9 cellular contexts compared by ENCODE assay signal in the genomic region with DNA sequence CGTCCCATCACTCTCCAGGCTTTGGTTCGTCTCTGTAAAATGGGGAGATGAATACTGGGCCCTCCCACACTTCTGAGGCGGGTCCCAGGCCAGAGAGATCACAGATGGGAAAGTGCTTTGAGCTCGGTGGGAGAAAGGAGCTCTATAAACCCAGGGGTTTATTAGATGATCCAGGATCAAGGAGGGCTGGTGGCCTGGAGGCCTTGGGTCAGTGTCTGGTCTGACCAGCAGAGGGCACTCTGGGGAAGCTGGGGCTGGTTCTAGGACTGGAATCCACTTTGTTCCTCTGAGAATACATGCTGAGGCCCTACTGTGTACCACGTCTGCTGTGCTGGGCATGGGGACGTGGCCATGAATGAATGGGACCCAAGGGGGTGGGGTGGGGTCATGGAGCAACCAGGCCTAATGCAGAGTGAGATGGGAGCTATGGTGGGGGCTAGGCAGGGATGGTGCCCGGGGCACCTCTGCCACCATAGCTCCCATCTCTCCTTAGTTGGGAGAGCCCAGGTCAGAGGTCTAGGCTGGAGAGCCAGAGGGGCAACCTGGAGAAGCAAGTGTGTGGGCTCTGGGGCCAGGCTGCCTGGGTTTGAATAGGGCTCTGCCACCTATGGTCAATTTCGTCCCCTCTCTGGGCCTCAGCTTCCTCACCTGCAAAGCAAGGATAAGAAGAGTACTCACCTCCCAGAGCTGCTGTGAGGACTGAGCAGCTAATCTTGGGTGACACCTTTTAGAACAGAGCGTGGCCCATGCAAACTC. TPM values are rescaled to one million over a fixed set of nuclear protein-coding genes. Genes with fewer than 3 reads are reported as not detected.
DNase-seq lines count a peak whose midpoint lies in the region; ATAC-seq, FAIRE-seq and TF ChIP-seq lines count a peak whose summit lies in the region.
"Had no signal": no experiment of that assay in that cellular context is flagged by ENCODE, and none has a peak within 500 bp of the region (broad histone marks: within the 10 kb centered on the region; RNA-seq: fewer than 3 reads in every experiment).

No MANE protein-coding gene starts in this region.

- H3K9me2 ChIP-seq in hepatocyte (replicated peaks; ENCODE audit: insufficient read depth) = no peaks in the 10 kb centered on the region

- H3K27ac ChIP-seq in ascending aorta (no peak overlapping the region), hepatocyte (no peak overlapping the region)

- peaks cover 15% of the 10 kb centered on the region for H3K4me1 Mint-ChIP-seq in Calu3 (ENCODE audit: low read depth, unreplicated experiment)
- H3K4me1 Mint-ChIP-seq in T-cell = peaks cover 6 to 9% (median 6%) of the 10 kb centered on the region in 3 donors

- 79% methylated on average over 9 of the region's 9 CpGs for WGBS in hepatocyte (ENCODE audit: low lambda C conversion rate, missing lambda C conversion rate)

- no peaks in the 10 kb centered on the region for H3K36me3 Mint-ChIP-seq in Calu3 (ENCODE audit: insufficient read depth, unreplicated experiment)
- H3K36me3 Mint-ChIP-seq in T-cell = no peaks in the 10 kb centered on the region

- no peak overlapping the region for H3K4me3 ChIP-seq in ascending aorta
- H3K4me3 ChIP-seq in hepatocyte = no peak overlapping the region

- POLR2A ChIA-PET in T-cell (lab: Charles Lee) = no interaction called here

- TF ChIP-seq CTCF in Calu3 (IDR thresholded peaks at IDR 0.05; ENCODE audit: unreplicated experiment) = peak; percentile 79
- peak; percentile 81 to 88 (median 82) for TF ChIP-seq CTCF in ascending aorta (IDR thresholded peaks at IDR 0.05)
- peak; percentile 84 for TF ChIP-seq CTCF in hepatocyte (IDR thresholded peaks at IDR 0.05; ENCODE audit: poor library complexity)

- H3K9me3 ChIP-seq in ascending aorta = no peaks in the 10 kb centered on the region
- H3K9me3 ChIP-seq in hepatocyte (ENCODE audit: low read depth) = no peaks in the 10 kb centered on the region

- intact Hi-C loops in Calu3 (cut with micrococcal nuclease; ENCODE audit: unreplicated experiment) (loop anchor here (1.0 kb wide), 1 partner anchor 105 kb away; no protein-coding TSS in a partner anchor), ascending aorta (cut with DNase I) (loop anchor here (2.0 kb wide), 1 partner anchor 72 kb away; no protein-coding TSS in a partner anchor)

- no peaks in the 10 kb centered on the region for H3K27me3 ChIP-seq in ascending aorta
- no peaks in the 10 kb centered on the region for H3K27me3 ChIP-seq in hepatocyte

- H3K27me3 Mint-ChIP-seq in Calu3 (ENCODE audit: unreplicated experiment) = no peaks in the 10 kb centered on the region
- peaks cover 0 to 1% of the 10 kb centered on the region in 2 donors for H3K27me3 Mint-ChIP-seq in T-cell

- H3K36me3 ChIP-seq in ascending aorta (no peaks in the 10 kb centered on the region), hepatocyte (replicated peaks; ENCODE audit: insufficient read depth, low read depth) (no peaks in the 10 kb centered on the region)

- CTCF ChIA-PET in Calu3 (lab: Charles Lee) = interaction anchor here (1.0 to 1.8 kb wide), 6 partner anchors 35 to 106 kb away, joined by 3 to 7 read pairs (median 4); no protein-coding TSS in a partner anchor
- CTCF ChIA-PET in T-cell (lab: Charles Lee) = interaction anchor here (0.6 to 2.0 kb wide), 5 partner anchors 54 to 165 kb away, joined by 3 to 14 read pairs (median 4); no protein-coding TSS in a partner anchor

- no peak for FAIRE-seq in HTR-8/SVneo (lab: Jason Lieb, UNC)

- no peak overlapping the region for H3K4me3 Mint-ChIP-seq in Calu3 (ENCODE audit: low read depth, unreplicated experiment)
- H3K4me3 Mint-ChIP-seq in T-cell = no peak overlapping the region

- BruUV-seq in Calu3 (replicated peaks; lab: Mats Ljungman, UMichigan) = no TSS peak

- H4K20me1 ChIP-seq in hepatocyte (ENCODE audit: insufficient read depth, poor library complexity, severe bottlenecking) = no peaks in the 10 kb centered on the region

- peaks cover 0 to 2% of the 10 kb centered on the region in 2 donors for H3K4me1 ChIP-seq in ascending aorta
- no peaks in the 10 kb centered on the region for H3K4me1 ChIP-seq in hepatocyte (ENCODE audit: insufficient read depth)

- H3K27ac Mint-ChIP-seq in Calu3 (ENCODE audit: unreplicated experiment) = no peak overlapping the region
- H3K27ac Mint-ChIP-seq in T-cell = no peak overlapping the region

- ATAC-seq in T-cell (replicated peaks in 1 of 4) = peak in 3 of 4 experiments; percentile 21 to 39 (median 24)
- no peak for ATAC-seq in HG03039 (IDR thresholded peaks at IDR 0.05; ENCODE audit: unreplicated experiment)

- DNase-seq in Calu3 = peak; percentile 83
- DNase-seq in HTR-8/SVneo (ENCODE audit: insufficient read length, low spot score) = peak; percentile 77
- peak in 29 of 34 experiments; percentile 15 to 63 (median 47) for DNase-seq in T-cell
- peak in 1 of 2 donors; percentile 78 for DNase-seq in ascending aorta (ENCODE audit: low spot score in 2 of 2)
- DNase-seq in hepatocyte (ENCODE audit: low spot score) = peak; percentile 76
- DNase-seq in stimulated activated CD4-positive, alpha-beta T cell treated with anti-CD3 and anti-CD28 coated beads, Interleukin-15, amount 100 ng/mL, for 48 hours (ENCODE audit: low read depth in 2 of 2) = peak; percentile 40 to 61
- no peak for DNase-seq in NCI-H524 treated with DMSO at 0.1 percent for 48 hours (lab: John Stamatoyannopoulos, UW)

- no peaks in the 10 kb centered on the region for H3K79me2 ChIP-seq in hepatocyte

- H3K4me2 ChIP-seq in hepatocyte = no peak overlapping the region

- no peak overlapping the region for H2AFZ ChIP-seq in hepatocyte

- H3K9me3 Mint-ChIP-seq in Calu3 (ENCODE audit: low read depth, unreplicated experiment) (no peaks in the 10 kb centered on the region), T-cell (no peaks in the 10 kb centered on the region)

RNA-seq across cellular contexts. Expression of a gene that starts 9.0 kb away (rescaled TPM):
- 0.93 and 0.94 TPM in 2 replicates for total RNA-seq in Calu3 (2022)
- under 1 TPM in 1 of 5 donors, not detected in 4; 0.30 TPM for total RNA-seq in T-cell
- total RNA-seq in ascending aorta = 0.21 TPM
- total RNA-seq in hepatocyte = 3.3 and 3.5 TPM in 2 replicates
- 7.5 and 11.7 TPM in 2 replicates for polyA plus RNA-seq in hepatocyte

RNA-seq across cellular contexts. Expression of a gene that starts 38.9 kb away (rescaled TPM):
- total RNA-seq in Calu3 (2022) = not detected in 2 replicates
- not detected for total RNA-seq in T-cell
- not detected for total RNA-seq in ascending aorta
- 0.47 and 1.0 TPM in 2 replicates for total RNA-seq in hepatocyte
- polyA plus RNA-seq in hepatocyte = 1.4 and 1.8 TPM in 2 replicates
- total RNA-seq: activated CD8-positive, alpha-beta memory T cell treated with anti-CD3 and anti-CD28 coated beads for 36 hours had no signal
